In genomic region chr4:81688085-81688484, GRCh38 we compare ENCODE assay signal across 11 cellular contexts.
DNase-seq lines count a peak whose midpoint lies in the region; ATAC-seq, FAIRE-seq and TF ChIP-seq lines count a peak whose summit lies in the region.
"Had no signal": no experiment of that assay in that cellular context is flagged by ENCODE, and none has a peak within 500 bp of the region (broad histone marks: within the 10 kb centered on the region; RNA-seq: fewer than 3 reads in every experiment).

No MANE protein-coding gene starts in this region.

- DNase-seq in activated naive CD4-positive, alpha-beta T cell treated with anti-CD3 and anti-CD28 coated beads for 36 hours, result peak; percentile 17
- DNase-seq in activated naive CD4-positive, alpha-beta T cell treated with Interleukin-2 at 50 U/mL for 16 hours, result no peak
- DNase-seq in astrocyte of the spinal cord (ENCODE audit: low read depth, low spot score), result no peak
- DNase-seq in keratinocyte (ENCODE audit: low read depth, low spot score), result no peak
- no peak for DNase-seq in smooth muscle cell (lab: John Stamatoyannopoulos, UW; ENCODE audit: unreplicated experiment)
- DNase-seq in DMS153 (lab: John Stamatoyannopoulos, UW), result no peak
- DNase-seq in GDM1 (lab: John Stamatoyannopoulos, UW), result no peak
- DNase-seq: activated T-cell treated with anti-CD3 and anti-CD28 coated beads, Interleukin-2, amount 50 U/mL, for 1 hour had no signal

- no peak overlapping the region for H2AFZ ChIP-seq in keratinocyte (ENCODE audit: control insufficient read depth, low read length)
- no peak overlapping the region for H2AFZ ChIP-seq in smooth muscle cell (ENCODE audit: low read depth)

- CTCF ChIA-PET in activated naive CD4-positive, alpha-beta T cell treated with anti-CD3 and anti-CD28 coated beads for 36 hours (lab: Charles Lee), result interaction anchor here (1.2 to 1.7 kb wide), 3 partner anchors 29 to 220 kb away, joined by 3 to 12 read pairs (median 5); no protein-coding TSS in a partner anchor

- H3F3A ChIP-seq in smooth muscle cell (ENCODE audit: low read depth), result no peaks in the 10 kb centered on the region

- no peaks in the 10 kb centered on the region for H3K36me3 Mint-ChIP-seq in activated naive CD4-positive, alpha-beta T cell treated with anti-CD3 and anti-CD28 coated beads for 36 hours (ENCODE audit: low read depth)

- H3K9me3 ChIP-seq in keratinocyte (ENCODE audit: control insufficient read depth, low read depth, low read length) (no peaks in the 10 kb centered on the region), smooth muscle cell (replicated peaks; ENCODE audit: low read depth) (no peaks in the 10 kb centered on the region)
- H3K9me3 ChIP-seq: gastroesophageal sphincter had no signal

- H3K79me2 ChIP-seq in keratinocyte (ENCODE audit: control insufficient read depth, insufficient read depth, low read length), result no peaks in the 10 kb centered on the region
- no peaks in the 10 kb centered on the region for H3K79me2 ChIP-seq in smooth muscle cell (ENCODE audit: low read depth)

- in situ Hi-C loops in astrocyte of the spinal cord (cut with HindIII; ENCODE audit: low sequenced_read_pairs), result no loop called here

- H3K27ac ChIP-seq in keratinocyte (ENCODE audit: control insufficient read depth, insufficient read depth, low read length) (no peak overlapping the region), smooth muscle cell (ENCODE audit: low read depth) (no peak overlapping the region)
- H3K27ac ChIP-seq: gastroesophageal sphincter had no signal

- no peaks in the 10 kb centered on the region for H3K9me1 ChIP-seq in keratinocyte (ENCODE audit: control insufficient read depth, extremely low read depth, insufficient read depth, low read length)

- intact Hi-C loops in activated naive CD4-positive, alpha-beta T cell treated with anti-CD3 and anti-CD28 coated beads for 36 hours (cut with micrococcal nuclease), result loop anchor here (1.0 kb wide), 2 partner anchors 221 to 282 kb away; no protein-coding TSS in a partner anchor

- no peaks in the 10 kb centered on the region for H3K36me3 ChIP-seq in keratinocyte (ENCODE audit: control insufficient read depth in 2 of 2, extremely low read depth in 1 of 2, insufficient read depth in 2 of 2, low read length in 2 of 2)
- H3K36me3 ChIP-seq in smooth muscle cell (ENCODE audit: low read depth), result no peaks in the 10 kb centered on the region
- H3K36me3 ChIP-seq: gastroesophageal sphincter had no signal

- H3K27me3 ChIP-seq in keratinocyte (ENCODE audit: control insufficient read depth, extremely low read depth, insufficient read depth, low read length) (no peaks in the 10 kb centered on the region), smooth muscle cell (ENCODE audit: low read depth) (no peaks in the 10 kb centered on the region)
- H3K27me3 ChIP-seq: gastroesophageal sphincter had no signal

- H3K4me1 Mint-ChIP-seq in activated naive CD4-positive, alpha-beta T cell treated with anti-CD3 and anti-CD28 coated beads for 36 hours (ENCODE audit: low read depth), result no peaks in the 10 kb centered on the region

- dilution Hi-C loops in keratinocyte (cut with MboI; ENCODE audit: extremely low pct_ligation_motif_present, low sequenced_read_pairs), result no loop called here

- H3K4me3 ChIP-seq in astrocyte of the spinal cord (ENCODE audit: low read depth, low read length) (no peak overlapping the region), keratinocyte (ENCODE audit: control insufficient read depth in 2 of 3, extremely low read depth in 1 of 3, insufficient read depth in 2 of 3, low read depth in 1 of 3, low read length in 3 of 3) (no peak overlapping the region), smooth muscle cell (no peak overlapping the region)
- H3K4me3 ChIP-seq: gastroesophageal sphincter had no signal

- TF ChIP-seq CTCF in astrocyte of the spinal cord (IDR thresholded peaks at IDR 0.05; ENCODE audit: low read depth, low read length) (peak; percentile 5), keratinocyte (optimal IDR thresholded peaks at IDR 0.05 in 1 of 3, IDR thresholded peaks at IDR 0.05 in 1 of 3, conservative IDR thresholded peaks at IDR 0.05 in 1 of 3; ENCODE audit: extremely low read depth in 1 of 3, insufficient read depth in 2 of 3, low read length in 3 of 3) (peak; percentile 23 to 52 (median 36)), smooth muscle cell (IDR thresholded peaks at IDR 0.05; ENCODE audit: borderline replicate concordance, insufficient read depth, poor library complexity, severe bottlenecking) (peak; percentile 27)

- WGBS in smooth muscle cell (ENCODE audit: low lambda C conversion rate), result 58% methylated on average over 4 of the region's 4 CpGs

- no peak overlapping the region for H3K4me3 Mint-ChIP-seq in activated naive CD4-positive, alpha-beta T cell treated with anti-CD3 and anti-CD28 coated beads for 36 hours

- ATAC-seq in GM21390 (IDR thresholded peaks at IDR 0.05; ENCODE audit: unreplicated experiment), result no peak
- ATAC-seq: gastroesophageal sphincter, HCT116 had no signal

- H3K27me3 Mint-ChIP-seq in activated naive CD4-positive, alpha-beta T cell treated with anti-CD3 and anti-CD28 coated beads for 36 hours (ENCODE audit: low read depth), result no peaks in the 10 kb centered on the region

- H4K20me1 ChIP-seq in keratinocyte (ENCODE audit: control insufficient read depth, extremely low read depth, insufficient read depth, low read length), result no peaks in the 10 kb centered on the region
- no peaks in the 10 kb centered on the region for H4K20me1 ChIP-seq in smooth muscle cell (ENCODE audit: low read depth)

- H3K9me3 Mint-ChIP-seq in activated naive CD4-positive, alpha-beta T cell treated with anti-CD3 and anti-CD28 coated beads for 36 hours, result no peaks in the 10 kb centered on the region

- no peak overlapping the region for H3K4me2 ChIP-seq in keratinocyte (ENCODE audit: control insufficient read depth, extremely low read depth, insufficient read depth, low read depth, low read length)
- H3K4me2 ChIP-seq in smooth muscle cell, result no peak overlapping the region

- no peak overlapping the region for H3K27ac Mint-ChIP-seq in activated naive CD4-positive, alpha-beta T cell treated with anti-CD3 and anti-CD28 coated beads for 36 hours

- H3K4me1 ChIP-seq in keratinocyte (ENCODE audit: control insufficient read depth, extremely low read depth, insufficient read depth, low read length) (no peaks in the 10 kb centered on the region), smooth muscle cell (ENCODE audit: low read depth) (peaks cover 6% of the 10 kb centered on the region)
- H3K4me1 ChIP-seq: gastroesophageal sphincter had no signal

- FAIRE-seq in keratinocyte (lab: Jason Lieb, UNC), result no peak

- no peak overlapping the region for H3K9ac ChIP-seq in keratinocyte (ENCODE audit: control insufficient read depth, extremely low read depth, insufficient read depth, low read length)
- H3K9ac ChIP-seq in smooth muscle cell (ENCODE audit: low read depth), result no peak overlapping the region
